1 cellular context compared by ENCODE assay signal in the genomic region with DNA sequence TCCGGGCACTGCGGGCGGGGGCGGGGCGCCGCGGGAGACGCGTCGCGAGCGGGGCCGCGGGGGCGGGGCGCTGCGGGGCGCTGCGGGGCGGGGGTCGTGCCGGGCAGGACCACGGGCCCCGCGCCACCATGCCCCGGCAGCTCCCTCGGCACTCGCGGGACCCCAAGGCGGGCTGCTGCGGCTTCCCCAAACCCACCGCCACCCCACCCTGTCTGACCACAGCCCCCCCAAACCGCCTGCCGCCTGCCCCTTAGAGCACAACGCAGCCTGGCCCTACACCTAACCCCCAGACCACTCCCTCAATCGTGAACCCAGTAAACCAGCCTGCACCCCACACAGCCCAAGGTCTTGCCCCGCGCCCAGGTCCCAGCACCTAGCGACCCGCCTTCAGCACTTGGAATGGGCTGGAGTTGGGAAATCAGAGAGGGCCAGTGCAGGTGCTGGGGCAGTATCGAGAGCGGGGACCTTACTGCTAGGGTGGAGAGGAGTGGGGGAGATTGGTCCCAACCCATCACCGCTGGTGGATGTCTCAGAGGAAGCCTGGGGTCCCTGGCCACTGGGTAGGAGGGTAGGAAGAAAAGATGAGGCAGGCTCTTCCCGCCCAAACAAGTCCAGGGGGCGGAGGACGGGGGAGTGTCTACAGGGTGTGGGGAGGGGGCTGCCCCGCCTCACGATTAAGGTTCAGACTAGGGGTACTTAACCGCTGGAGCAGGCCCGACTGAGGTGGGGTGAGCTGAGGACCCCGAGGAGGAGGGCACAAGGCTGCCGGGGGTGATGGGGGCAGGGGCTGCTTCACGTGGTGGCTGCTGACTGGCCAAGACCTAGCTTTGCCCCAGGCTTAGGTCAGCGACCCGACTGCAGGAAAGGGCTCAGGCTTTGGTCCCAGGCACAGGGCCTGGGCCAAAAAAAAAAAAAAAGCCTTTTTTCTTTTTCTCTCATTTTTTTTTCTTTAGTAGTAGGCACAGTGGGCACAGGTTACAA.
TF ChIP-seq lines count a peak whose summit lies in the region.

No MANE protein-coding gene starts in this region.

TF ChIP-seq in HepG2, 621 proteins besides CTCF, POLR2A, EP300 and RAD21 (continued from another document and continues in another):
- TF ChIP-seq, protein P1, sequence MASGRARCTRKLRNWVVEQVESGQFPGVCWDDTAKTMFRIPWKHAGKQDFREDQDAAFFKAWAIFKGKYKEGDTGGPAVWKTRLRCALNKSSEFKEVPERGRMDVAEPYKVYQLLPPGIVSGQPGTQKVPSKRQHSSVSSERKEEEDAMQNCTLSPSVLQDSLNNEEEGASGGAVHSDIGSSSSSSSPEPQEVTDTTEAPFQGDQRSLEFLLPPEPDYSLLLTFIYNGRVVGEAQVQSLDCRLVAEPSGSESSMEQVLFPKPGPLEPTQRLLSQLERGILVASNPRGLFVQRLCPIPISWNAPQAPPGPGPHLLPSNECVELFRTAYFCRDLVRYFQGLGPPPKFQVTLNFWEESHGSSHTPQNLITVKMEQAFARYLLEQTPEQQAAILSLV (CRISPR knock-in tag; IDR thresholded peaks at IDR 0.05; ENCODE audit: borderline replicate concordance): no peak
- TF ChIP-seq SALL1 (CRISPR knock-in tag; IDR thresholded peaks at IDR 0.05): 0 out of 2 replicates have a peak, but pooled peaks have one; percentile 6
- TF ChIP-seq, protein P2, sequence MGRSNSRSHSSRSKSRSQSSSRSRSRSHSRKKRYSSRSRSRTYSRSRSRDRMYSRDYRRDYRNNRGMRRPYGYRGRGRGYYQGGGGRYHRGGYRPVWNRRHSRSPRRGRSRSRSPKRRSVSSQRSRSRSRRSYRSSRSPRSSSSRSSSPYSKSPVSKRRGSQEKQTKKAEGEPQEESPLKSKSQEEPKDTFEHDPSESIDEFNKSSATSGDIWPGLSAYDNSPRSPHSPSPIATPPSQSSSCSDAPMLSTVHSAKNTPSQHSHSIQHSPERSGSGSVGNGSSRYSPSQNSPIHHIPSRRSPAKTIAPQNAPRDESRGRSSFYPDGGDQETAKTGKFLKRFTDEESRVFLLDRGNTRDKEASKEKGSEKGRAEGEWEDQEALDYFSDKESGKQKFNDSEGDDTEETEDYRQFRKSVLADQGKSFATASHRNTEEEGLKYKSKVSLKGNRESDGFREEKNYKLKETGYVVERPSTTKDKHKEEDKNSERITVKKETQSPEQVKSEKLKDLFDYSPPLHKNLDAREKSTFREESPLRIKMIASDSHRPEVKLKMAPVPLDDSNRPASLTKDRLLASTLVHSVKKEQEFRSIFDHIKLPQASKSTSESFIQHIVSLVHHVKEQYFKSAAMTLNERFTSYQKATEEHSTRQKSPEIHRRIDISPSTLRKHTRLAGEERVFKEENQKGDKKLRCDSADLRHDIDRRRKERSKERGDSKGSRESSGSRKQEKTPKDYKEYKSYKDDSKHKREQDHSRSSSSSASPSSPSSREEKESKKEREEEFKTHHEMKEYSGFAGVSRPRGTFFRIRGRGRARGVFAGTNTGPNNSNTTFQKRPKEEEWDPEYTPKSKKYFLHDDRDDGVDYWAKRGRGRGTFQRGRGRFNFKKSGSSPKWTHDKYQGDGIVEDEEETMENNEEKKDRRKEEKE (IDR thresholded peaks at IDR 0.05): no peak
- no peak for TF ChIP-seq ZSCAN20 (CRISPR knock-in tag; IDR thresholded peaks at IDR 0.05; ENCODE audit: borderline replicate concordance)
- TF ChIP-seq MEIS1 (CRISPR knock-in tag; IDR thresholded peaks at IDR 0.05; ENCODE audit: borderline replicate concordance): no peak; the same call in 1 of the 2 replicates
- TF ChIP-seq, protein P3, sequence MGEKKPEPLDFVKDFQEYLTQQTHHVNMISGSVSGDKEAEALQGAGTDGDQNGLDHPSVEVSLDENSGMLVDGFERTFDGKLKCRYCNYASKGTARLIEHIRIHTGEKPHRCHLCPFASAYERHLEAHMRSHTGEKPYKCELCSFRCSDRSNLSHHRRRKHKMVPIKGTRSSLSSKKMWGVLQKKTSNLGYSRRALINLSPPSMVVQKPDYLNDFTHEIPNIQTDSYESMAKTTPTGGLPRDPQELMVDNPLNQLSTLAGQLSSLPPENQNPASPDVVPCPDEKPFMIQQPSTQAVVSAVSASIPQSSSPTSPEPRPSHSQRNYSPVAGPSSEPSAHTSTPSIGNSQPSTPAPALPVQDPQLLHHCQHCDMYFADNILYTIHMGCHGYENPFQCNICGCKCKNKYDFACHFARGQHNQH (CRISPR knock-in tag; IDR thresholded peaks at IDR 0.05): no peak; the same call in 1 of the 2 replicates
- TF ChIP-seq, protein P4, sequence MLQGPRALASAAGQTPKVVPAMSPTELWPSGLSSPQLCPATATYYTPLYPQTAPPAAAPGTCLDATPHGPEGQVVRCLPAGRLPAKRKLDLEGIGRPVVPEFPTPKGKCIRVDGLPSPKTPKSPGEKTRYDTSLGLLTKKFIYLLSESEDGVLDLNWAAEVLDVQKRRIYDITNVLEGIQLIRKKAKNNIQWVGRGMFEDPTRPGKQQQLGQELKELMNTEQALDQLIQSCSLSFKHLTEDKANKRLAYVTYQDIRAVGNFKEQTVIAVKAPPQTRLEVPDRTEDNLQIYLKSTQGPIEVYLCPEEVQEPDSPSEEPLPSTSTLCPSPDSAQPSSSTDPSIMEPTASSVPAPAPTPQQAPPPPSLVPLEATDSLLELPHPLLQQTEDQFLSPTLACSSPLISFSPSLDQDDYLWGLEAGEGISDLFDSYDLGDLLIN (CRISPR knock-in tag; IDR thresholded peaks at IDR 0.05; ENCODE audit: borderline replicate concordance): 0 out of 2 replicates have a peak, but pooled peaks have one; percentile 16
- TF ChIP-seq FLYWCH1 (CRISPR knock-in tag; IDR thresholded peaks at IDR 0.05): no peak
- no peak for TF ChIP-seq SALL2 (CRISPR knock-in tag; IDR thresholded peaks at IDR 0.05)
- TF ChIP-seq ZNF780A (CRISPR knock-in tag; IDR thresholded peaks at IDR 0.05): no peak
- TF ChIP-seq GFI1 (CRISPR knock-in tag; IDR thresholded peaks at IDR 0.05; ENCODE audit: borderline replicate concordance): no peak
- no peak for TF ChIP-seq RNF2 (conservative IDR thresholded peaks at IDR 0.05; ENCODE audit: low read depth)
- TF ChIP-seq MEIS2 (CRISPR knock-in tag; IDR thresholded peaks at IDR 0.05): peak; percentile 14; the same call in 1 of the 2 replicates
- no peak for TF ChIP-seq TCF12 (IDR thresholded peaks at IDR 0.05)
- TF ChIP-seq TCF12 (CRISPR knock-in tag; IDR thresholded peaks at IDR 0.05): no peak
- no peak for TF ChIP-seq HOXA5 (CRISPR knock-in tag; IDR thresholded peaks at IDR 0.05)
- no peak for TF ChIP-seq ARHGAP35 (CRISPR knock-in tag; IDR thresholded peaks at IDR 0.05; ENCODE audit: borderline replicate concordance)
- TF ChIP-seq, protein P5, sequence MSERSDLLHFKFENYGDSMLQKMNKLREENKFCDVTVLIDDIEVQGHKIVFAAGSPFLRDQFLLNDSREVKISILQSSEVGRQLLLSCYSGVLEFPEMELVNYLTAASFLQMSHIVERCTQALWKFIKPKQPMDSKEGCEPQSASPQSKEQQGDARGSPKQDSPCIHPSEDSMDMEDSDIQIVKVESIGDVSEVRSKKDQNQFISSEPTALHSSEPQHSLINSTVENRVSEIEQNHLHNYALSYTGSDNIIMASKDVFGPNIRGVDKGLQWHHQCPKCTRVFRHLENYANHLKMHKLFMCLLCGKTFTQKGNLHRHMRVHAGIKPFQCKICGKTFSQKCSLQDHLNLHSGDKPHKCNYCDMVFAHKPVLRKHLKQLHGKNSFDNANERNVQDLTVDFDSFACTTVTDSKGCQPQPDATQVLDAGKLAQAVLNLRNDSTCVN (CRISPR knock-in tag; IDR thresholded peaks at IDR 0.05; ENCODE audit: borderline replicate concordance): no peak
- no peak for TF ChIP-seq SMAD9 (CRISPR knock-in tag; IDR thresholded peaks at IDR 0.05)
- TF ChIP-seq, protein P6, sequence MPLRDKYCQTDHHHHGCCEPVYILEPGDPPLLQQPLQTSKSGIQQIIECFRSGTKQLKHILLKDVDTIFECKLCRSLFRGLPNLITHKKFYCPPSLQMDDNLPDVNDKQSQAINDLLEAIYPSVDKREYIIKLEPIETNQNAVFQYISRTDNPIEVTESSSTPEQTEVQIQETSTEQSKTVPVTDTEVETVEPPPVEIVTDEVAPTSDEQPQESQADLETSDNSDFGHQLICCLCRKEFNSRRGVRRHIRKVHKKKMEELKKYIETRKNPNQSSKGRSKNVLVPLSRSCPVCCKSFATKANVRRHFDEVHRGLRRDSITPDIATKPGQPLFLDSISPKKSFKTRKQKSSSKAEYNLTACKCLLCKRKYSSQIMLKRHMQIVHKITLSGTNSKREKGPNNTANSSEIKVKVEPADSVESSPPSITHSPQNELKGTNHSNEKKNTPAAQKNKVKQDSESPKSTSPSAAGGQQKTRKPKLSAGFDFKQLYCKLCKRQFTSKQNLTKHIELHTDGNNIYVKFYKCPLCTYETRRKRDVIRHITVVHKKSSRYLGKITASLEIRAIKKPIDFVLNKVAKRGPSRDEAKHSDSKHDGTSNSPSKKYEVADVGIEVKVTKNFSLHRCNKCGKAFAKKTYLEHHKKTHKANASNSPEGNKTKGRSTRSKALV (CRISPR knock-in tag; IDR thresholded peaks at IDR 0.05): no peak
- TF ChIP-seq, protein P7, sequence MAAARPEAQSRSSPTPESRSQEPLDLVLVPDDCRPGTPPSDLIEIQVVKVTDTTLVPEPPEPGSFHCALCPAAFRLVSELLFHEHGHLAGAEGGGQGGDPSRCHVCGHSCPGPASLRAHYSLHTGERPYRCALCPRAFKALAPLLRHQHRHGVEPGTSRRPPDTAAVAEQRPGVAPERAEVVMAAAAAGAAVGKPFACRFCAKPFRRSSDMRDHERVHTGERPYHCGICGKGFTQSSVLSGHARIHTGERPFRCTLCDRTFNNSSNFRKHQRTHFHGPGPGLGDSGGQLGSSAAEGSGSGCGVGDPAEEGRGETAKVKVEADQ (CRISPR knock-in tag; IDR thresholded peaks at IDR 0.05; ENCODE audit: borderline replicate concordance): no peak
- TF ChIP-seq RBFOX2 (IDR thresholded peaks at IDR 0.05; ENCODE audit: low read depth, low read length): no peak
- TF ChIP-seq ZNF678 (CRISPR knock-in tag; IDR thresholded peaks at IDR 0.05): no peak
- no peak for TF ChIP-seq TSC22D2 (CRISPR knock-in tag; IDR thresholded peaks at IDR 0.05; ENCODE audit: borderline replicate concordance)
- no peak for TF ChIP-seq CREB1 (IDR thresholded peaks at IDR 0.05)
- TF ChIP-seq CREB1 (CRISPR knock-in tag; IDR thresholded peaks at IDR 0.05): no peak
- TF ChIP-seq, protein P8, sequence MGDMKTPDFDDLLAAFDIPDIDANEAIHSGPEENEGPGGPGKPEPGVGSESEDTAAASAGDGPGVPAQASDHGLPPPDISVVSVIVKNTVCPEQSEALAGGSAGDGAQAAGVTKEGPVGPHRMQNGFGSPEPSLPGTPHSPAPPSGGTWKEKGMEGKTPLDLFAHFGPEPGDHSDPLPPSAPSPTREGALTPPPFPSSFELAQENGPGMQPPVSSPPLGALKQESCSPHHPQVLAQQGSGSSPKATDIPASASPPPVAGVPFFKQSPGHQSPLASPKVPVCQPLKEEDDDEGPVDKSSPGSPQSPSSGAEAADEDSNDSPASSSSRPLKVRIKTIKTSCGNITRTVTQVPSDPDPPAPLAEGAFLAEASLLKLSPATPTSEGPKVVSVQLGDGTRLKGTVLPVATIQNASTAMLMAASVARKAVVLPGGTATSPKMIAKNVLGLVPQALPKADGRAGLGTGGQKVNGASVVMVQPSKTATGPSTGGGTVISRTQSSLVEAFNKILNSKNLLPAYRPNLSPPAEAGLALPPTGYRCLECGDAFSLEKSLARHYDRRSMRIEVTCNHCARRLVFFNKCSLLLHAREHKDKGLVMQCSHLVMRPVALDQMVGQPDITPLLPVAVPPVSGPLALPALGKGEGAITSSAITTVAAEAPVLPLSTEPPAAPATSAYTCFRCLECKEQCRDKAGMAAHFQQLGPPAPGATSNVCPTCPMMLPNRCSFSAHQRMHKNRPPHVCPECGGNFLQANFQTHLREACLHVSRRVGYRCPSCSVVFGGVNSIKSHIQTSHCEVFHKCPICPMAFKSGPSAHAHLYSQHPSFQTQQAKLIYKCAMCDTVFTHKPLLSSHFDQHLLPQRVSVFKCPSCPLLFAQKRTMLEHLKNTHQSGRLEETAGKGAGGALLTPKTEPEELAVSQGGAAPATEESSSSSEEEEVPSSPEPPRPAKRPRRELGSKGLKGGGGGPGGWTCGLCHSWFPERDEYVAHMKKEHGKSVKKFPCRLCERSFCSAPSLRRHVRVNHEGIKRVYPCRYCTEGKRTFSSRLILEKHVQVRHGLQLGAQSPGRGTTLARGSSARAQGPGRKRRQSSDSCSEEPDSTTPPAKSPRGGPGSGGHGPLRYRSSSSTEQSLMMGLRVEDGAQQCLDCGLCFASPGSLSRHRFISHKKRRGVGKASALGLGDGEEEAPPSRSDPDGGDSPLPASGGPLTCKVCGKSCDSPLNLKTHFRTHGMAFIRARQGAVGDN (CRISPR knock-in tag; IDR thresholded peaks at IDR 0.05): peak; percentile 69
- TF ChIP-seq GABPA (IDR thresholded peaks at IDR 0.05; ENCODE audit: low read depth, low read length): no peak
- TF ChIP-seq GABPA (CRISPR knock-in tag; IDR thresholded peaks at IDR 0.05; ENCODE audit: low read depth): no peak
- no peak for TF ChIP-seq RARG (CRISPR knock-in tag; IDR thresholded peaks at IDR 0.05; ENCODE audit: low read depth)
- no peak for TF ChIP-seq KMT2B (CRISPR knock-in tag; IDR thresholded peaks at IDR 0.05)
- TF ChIP-seq GATA4 (IDR thresholded peaks at IDR 0.05; ENCODE audit: borderline replicate concordance, low read depth): no peak
- 0 out of 2 replicates have a peak, but pooled peaks have one; percentile 38 for TF ChIP-seq RXRA (CRISPR knock-in tag; IDR thresholded peaks at IDR 0.05)
- TF ChIP-seq ZNF383 (CRISPR knock-in tag; IDR thresholded peaks at IDR 0.05; ENCODE audit: borderline replicate concordance): no peak
- no peak for TF ChIP-seq NFIB (CRISPR knock-in tag; IDR thresholded peaks at IDR 0.05; ENCODE audit: borderline replicate concordance)
- TF ChIP-seq ZNF496 (CRISPR knock-in tag; IDR thresholded peaks at IDR 0.05; ENCODE audit: insufficient replicate concordance): no peak
- no peak for TF ChIP-seq ZBTB1 (CRISPR knock-in tag; IDR thresholded peaks at IDR 0.05; ENCODE audit: borderline replicate concordance)
- no peak for TF ChIP-seq TCF7 (IDR thresholded peaks at IDR 0.05; ENCODE audit: low read depth)
- TF ChIP-seq ZNF350 (CRISPR knock-in tag; IDR thresholded peaks at IDR 0.05; ENCODE audit: borderline replicate concordance, low read depth): no peak
- TF ChIP-seq KDM2A (CRISPR knock-in tag; IDR thresholded peaks at IDR 0.05; ENCODE audit: borderline replicate concordance, low read depth): no peak
- no peak for TF ChIP-seq RCOR2 (CRISPR knock-in tag; IDR thresholded peaks at IDR 0.05)
- TF ChIP-seq MTF1 (CRISPR knock-in tag; IDR thresholded peaks at IDR 0.05): no peak
- TF ChIP-seq IRX3 (CRISPR knock-in tag; IDR thresholded peaks at IDR 0.05; ENCODE audit: borderline replicate concordance, low read depth): no peak
- TF ChIP-seq PITX1 (CRISPR knock-in tag; IDR thresholded peaks at IDR 0.05): no peak
- no peak for TF ChIP-seq ZNF883 (CRISPR knock-in tag; IDR thresholded peaks at IDR 0.05; ENCODE audit: not compliant biosample characterization)
- TF ChIP-seq, protein P9, sequence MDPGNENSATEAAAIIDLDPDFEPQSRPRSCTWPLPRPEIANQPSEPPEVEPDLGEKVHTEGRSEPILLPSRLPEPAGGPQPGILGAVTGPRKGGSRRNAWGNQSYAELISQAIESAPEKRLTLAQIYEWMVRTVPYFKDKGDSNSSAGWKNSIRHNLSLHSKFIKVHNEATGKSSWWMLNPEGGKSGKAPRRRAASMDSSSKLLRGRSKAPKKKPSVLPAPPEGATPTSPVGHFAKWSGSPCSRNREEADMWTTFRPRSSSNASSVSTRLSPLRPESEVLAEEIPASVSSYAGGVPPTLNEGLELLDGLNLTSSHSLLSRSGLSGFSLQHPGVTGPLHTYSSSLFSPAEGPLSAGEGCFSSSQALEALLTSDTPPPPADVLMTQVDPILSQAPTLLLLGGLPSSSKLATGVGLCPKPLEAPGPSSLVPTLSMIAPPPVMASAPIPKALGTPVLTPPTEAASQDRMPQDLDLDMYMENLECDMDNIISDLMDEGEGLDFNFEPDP (CRISPR knock-in tag; conservative IDR thresholded peaks at IDR 0.05): no peak
- TF ChIP-seq ZNF615 (CRISPR knock-in tag; IDR thresholded peaks at IDR 0.05; ENCODE audit: borderline replicate concordance): no peak
- no peak for TF ChIP-seq ZNF878 (CRISPR knock-in tag; IDR thresholded peaks at IDR 0.05)
